1 cellular context compared by ENCODE assay signal in the genomic region with DNA sequence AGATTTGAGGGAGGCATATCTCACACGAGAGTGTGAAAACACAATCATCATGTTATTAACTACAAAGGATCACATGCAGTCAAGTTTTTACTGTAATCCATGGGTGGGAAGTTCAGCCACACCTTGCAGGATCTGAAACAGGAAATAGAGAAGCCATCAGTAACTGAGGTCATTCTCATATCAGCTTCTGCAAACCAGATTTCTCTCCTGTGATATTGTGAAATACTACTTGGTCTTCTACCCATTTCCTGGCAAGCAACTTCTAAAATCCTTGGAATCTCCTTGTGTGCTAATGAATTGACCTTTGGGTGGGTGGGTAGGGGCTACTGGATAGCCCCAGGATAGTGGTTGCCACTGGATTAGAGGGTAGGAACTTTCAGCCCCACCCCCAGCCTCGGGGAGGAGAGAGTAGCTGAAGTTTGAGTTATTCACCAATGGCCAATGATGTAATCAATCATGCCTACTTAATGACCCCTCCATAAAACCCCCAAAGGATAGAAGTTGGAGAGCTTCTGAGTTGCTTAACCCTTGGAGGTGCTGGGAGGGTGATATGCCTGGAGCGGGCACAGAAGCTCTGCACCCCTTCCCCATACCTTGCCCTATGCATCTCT.
TF ChIP-seq lines count a peak whose summit lies in the region.

No MANE protein-coding gene starts in this region.

TF ChIP-seq in K562, 482 proteins besides CTCF, POLR2A, EP300 and RAD21:
- TF ChIP-seq, protein P1, sequence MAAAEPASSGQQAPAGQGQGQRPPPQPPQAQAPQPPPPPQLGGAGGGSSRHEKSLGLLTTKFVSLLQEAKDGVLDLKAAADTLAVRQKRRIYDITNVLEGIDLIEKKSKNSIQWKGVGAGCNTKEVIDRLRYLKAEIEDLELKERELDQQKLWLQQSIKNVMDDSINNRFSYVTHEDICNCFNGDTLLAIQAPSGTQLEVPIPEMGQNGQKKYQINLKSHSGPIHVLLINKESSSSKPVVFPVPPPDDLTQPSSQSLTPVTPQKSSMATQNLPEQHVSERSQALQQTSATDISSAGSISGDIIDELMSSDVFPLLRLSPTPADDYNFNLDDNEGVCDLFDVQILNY (CRISPR knock-in tag; IDR thresholded peaks at IDR 0.05): no peak
- no peak for TF ChIP-seq HMGXB4 (CRISPR knock-in tag; IDR thresholded peaks at IDR 0.05)
- TF ChIP-seq, protein P2, sequence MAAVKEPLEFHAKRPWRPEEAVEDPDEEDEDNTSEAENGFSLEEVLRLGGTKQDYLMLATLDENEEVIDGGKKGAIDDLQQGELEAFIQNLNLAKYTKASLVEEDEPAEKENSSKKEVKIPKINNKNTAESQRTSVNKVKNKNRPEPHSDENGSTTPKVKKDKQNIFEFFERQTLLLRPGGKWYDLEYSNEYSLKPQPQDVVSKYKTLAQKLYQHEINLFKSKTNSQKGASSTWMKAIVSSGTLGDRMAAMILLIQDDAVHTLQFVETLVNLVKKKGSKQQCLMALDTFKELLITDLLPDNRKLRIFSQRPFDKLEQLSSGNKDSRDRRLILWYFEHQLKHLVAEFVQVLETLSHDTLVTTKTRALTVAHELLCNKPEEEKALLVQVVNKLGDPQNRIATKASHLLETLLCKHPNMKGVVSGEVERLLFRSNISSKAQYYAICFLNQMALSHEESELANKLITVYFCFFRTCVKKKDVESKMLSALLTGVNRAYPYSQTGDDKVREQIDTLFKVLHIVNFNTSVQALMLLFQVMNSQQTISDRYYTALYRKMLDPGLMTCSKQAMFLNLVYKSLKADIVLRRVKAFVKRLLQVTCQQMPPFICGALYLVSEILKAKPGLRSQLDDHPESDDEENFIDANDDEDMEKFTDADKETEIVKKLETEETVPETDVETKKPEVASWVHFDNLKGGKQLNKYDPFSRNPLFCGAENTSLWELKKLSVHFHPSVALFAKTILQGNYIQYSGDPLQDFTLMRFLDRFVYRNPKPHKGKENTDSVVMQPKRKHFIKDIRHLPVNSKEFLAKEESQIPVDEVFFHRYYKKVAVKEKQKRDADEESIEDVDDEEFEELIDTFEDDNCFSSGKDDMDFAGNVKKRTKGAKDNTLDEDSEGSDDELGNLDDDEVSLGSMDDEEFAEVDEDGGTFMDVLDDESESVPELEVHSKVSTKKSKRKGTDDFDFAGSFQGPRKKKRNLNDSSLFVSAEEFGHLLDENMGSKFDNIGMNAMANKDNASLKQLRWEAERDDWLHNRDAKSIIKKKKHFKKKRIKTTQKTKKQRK (IDR thresholded peaks at IDR 0.05; ENCODE audit: borderline replicate concordance, low read depth, low read length): no peak
- no peak for TF ChIP-seq CEBPG (CRISPR knock-in tag; IDR thresholded peaks at IDR 0.05)
- peak; percentile 40 to 84; a peak in 3 of 4 replicates for TF ChIP-seq CEBPG (tag; conservative IDR thresholded peaks at IDR 0.05 in 1 of 2, IDR thresholded peaks at IDR 0.05 in 1 of 2)
- peak; percentile 83 for TF ChIP-seq CEBPB (tag; IDR thresholded peaks at IDR 0.05)
- TF ChIP-seq CHCHD3 (CRISPR knock-in tag; IDR thresholded peaks at IDR 0.05): no peak
- no peak for TF ChIP-seq SIRT6 (IDR thresholded peaks at IDR 0.05; ENCODE audit: low read depth, low read length)
